Comparison of ENCODE assay signal across 16 cellular contexts in genomic region chr4:39658756-39659155, GRCh38. TPM values are rescaled to one million over a fixed set of nuclear protein-coding genes. Genes with fewer than 3 reads are reported as not detected.
DNase-seq lines count a peak whose midpoint lies in the region; ATAC-seq and TF ChIP-seq lines count a peak whose summit lies in the region.
"Had no signal": no experiment of that assay in that cellular context is flagged by ENCODE, and none has a peak within 500 bp of the region (broad histone marks: within the 10 kb centered on the region; RNA-seq: fewer than 3 reads in every experiment).

No MANE protein-coding gene starts in this region.

- H3K4me1 ChIP-seq in GM23338 (ENCODE audit: insufficient read depth) = no peaks in the 10 kb centered on the region
- H3K4me1 ChIP-seq in ascending aorta = no peaks in the 10 kb centered on the region
- H3K4me1 ChIP-seq: left ventricle myocardium inferior, upper lobe of right lung had no signal

- no peak overlapping the region for H3K27ac Mint-ChIP-seq in GM23338

- no peak overlapping the region for H3K4me2 ChIP-seq in GM23338

- no peaks in the 10 kb centered on the region for H3K27me3 Mint-ChIP-seq in GM23338 (ENCODE audit: insufficient read depth, low read depth, poor library complexity)

- ATAC-seq in GM23338 = no peak
- no peak for ATAC-seq in activated CD4-positive, CD25-positive, alpha-beta regulatory T cell treated with anti-CD3 and anti-CD28 coated beads, Interleukin-2, amount 50 U/mL, for 24 hours
- ATAC-seq: activated naive CD4-positive, alpha-beta T cell treated with anti-CD3 and anti-CD28 coated beads, Interleukin-2, amount 50 U/mL, for 72 hours; upper lobe of right lung had no signal

- H3K4me1 Mint-ChIP-seq in GM23338 = no peaks in the 10 kb centered on the region

- H4K20me1 ChIP-seq in GM23338 (replicated peaks; ENCODE audit: insufficient read depth) = no peaks in the 10 kb centered on the region

- H3K27ac ChIP-seq in 22Rv1 = no peak overlapping the region
- H3K27ac ChIP-seq in GM23338 (ENCODE audit: low read depth) = no peak overlapping the region
- H3K27ac ChIP-seq in ascending aorta = no peak overlapping the region
- H3K27ac ChIP-seq: left ventricle myocardium inferior, upper lobe of right lung, WERI-Rb-1 had no signal

- H3K4me3 Mint-ChIP-seq in GM23338 = no peak overlapping the region

- H3K79me2 ChIP-seq in GM23338 (replicated peaks; ENCODE audit: insufficient read depth) = no peaks in the 10 kb centered on the region

- no peaks in the 10 kb centered on the region for H3K9me2 ChIP-seq in GM23338 (ENCODE audit: insufficient read depth)

- no peaks in the 10 kb centered on the region for H3F3A ChIP-seq in GM23338 (replicated peaks; ENCODE audit: low read depth)

- H3K27me3 ChIP-seq in GM23338 (ENCODE audit: insufficient read depth) (no peaks in the 10 kb centered on the region), ascending aorta (no peaks in the 10 kb centered on the region)
- H3K27me3 ChIP-seq: upper lobe of right lung had no signal

- DNase-seq in GM23338 (ENCODE audit: low spot score) (no peak), ascending aorta (ENCODE audit: low spot score in 2 of 2) (no peak), fibroblast of villous mesenchyme (ENCODE audit: low read depth) (peak; percentile 25), epidermal melanocyte (ENCODE audit: insufficient read length, low spot score) (no peak), NCI-H446 (lab: John Stamatoyannopoulos, UW) (no peak), NK-92 (lab: John Stamatoyannopoulos, UW; ENCODE audit: unreplicated experiment) (no peak)
- DNase-seq: activated CD8-positive, alpha-beta memory T cell treated with anti-CD3 and anti-CD28 coated beads, Interleukin-2, amount 50 U/mL, for 48 hours; effector CD8-positive, alpha-beta T cell; left ventricle myocardium inferior; NCI-H1436; NCI-H524 treated with DMSO at 0.1 percent for 48 hours; upper lobe of right lung; WERI-Rb-1 had no signal

- H3K9me3 Mint-ChIP-seq in GM23338 = no peaks in the 10 kb centered on the region
- H3K9me3 Mint-ChIP-seq: activated naive CD4-positive, alpha-beta T cell treated with anti-CD3 and anti-CD28 coated beads, Interleukin-2, amount 50 U/mL, for 72 hours had no signal

- TF ChIP-seq CTCF in 22Rv1 (IDR thresholded peaks at IDR 0.05) = peak; percentile 36
- TF ChIP-seq CTCF in GM23338 (conservative IDR thresholded peaks at IDR 0.05; ENCODE audit: low read depth in 2 of 2) = peak; percentile 50 to 52; a peak in 3 of 4 replicates
- TF ChIP-seq CTCF in ascending aorta (IDR thresholded peaks at IDR 0.05) = peak in 2 of 3 experiments; percentile 58 to 66
- peak; percentile 58 for TF ChIP-seq CTCF in fibroblast of villous mesenchyme (IDR thresholded peaks at IDR 0.05; ENCODE audit: insufficient read depth, low read depth, low read length)

- H3K4me3 ChIP-seq in GM23338 (no peak overlapping the region), ascending aorta (no peak overlapping the region), fibroblast of villous mesenchyme (ENCODE audit: low read depth, low read length) (no peak overlapping the region)
- H3K4me3 ChIP-seq: left ventricle myocardium inferior, upper lobe of right lung had no signal

- intact Hi-C loops in ascending aorta (cut with DNase I) = loop anchor here (1.0 kb wide), 1 partner anchor 189 kb away; no protein-coding TSS in a partner anchor

- no peaks in the 10 kb centered on the region for H3K36me3 Mint-ChIP-seq in GM23338 (ENCODE audit: low read depth)
- H3K36me3 Mint-ChIP-seq: activated naive CD4-positive, alpha-beta T cell treated with anti-CD3 and anti-CD28 coated beads, Interleukin-2, amount 50 U/mL, for 72 hours had no signal

- H3K36me3 ChIP-seq in GM23338 (ENCODE audit: insufficient read depth) (no peaks in the 10 kb centered on the region), ascending aorta (no peaks in the 10 kb centered on the region)
- H3K36me3 ChIP-seq: left ventricle myocardium inferior, upper lobe of right lung, WERI-Rb-1 had no signal

- no peaks in the 10 kb centered on the region for H3K9me3 ChIP-seq in ascending aorta
- H3K9me3 ChIP-seq: left ventricle myocardium inferior, upper lobe of right lung had no signal

- no peak overlapping the region for H2AFZ ChIP-seq in GM23338

TF ChIP-seq in GM23338, 12 proteins besides CTCF, POLR2A, EP300 and RAD21 (continues in another document):
- TF ChIP-seq ZNF331 (CRISPR knock-in tag; IDR thresholded peaks at IDR 0.05; ENCODE audit: low read depth) = no peak
- TF ChIP-seq NANOG (IDR thresholded peaks at IDR 0.05; ENCODE audit: borderline replicate concordance) = no peak
- TF ChIP-seq CREB1 (CRISPR knock-in tag; IDR thresholded peaks at IDR 0.05; ENCODE audit: low read depth) = no peak
- no peak for TF ChIP-seq EZH2 (IDR thresholded peaks at IDR 0.05; ENCODE audit: low read depth, unreplicated experiment)
- no peak for TF ChIP-seq ZNF462 (CRISPR knock-in tag; IDR thresholded peaks at IDR 0.05)

RNA-seq across cellular contexts. Expression of gene SMIM14, which starts 20.1 kb away (rescaled TPM):
- total RNA-seq in GM23338 (2014; rRNA removed; shearing (Covaris generic)) = 23.3 and 29.0 TPM in 2 replicates
- 52.6 and 54.6 TPM in 2 replicates for polyA plus RNA-seq in GM23338 (2016; fragmentation: Nextera tagmentation; extraction: Ambion mirVana)
- total RNA-seq in ascending aorta (48.2 TPM), fibroblast of villous mesenchyme (24.5 and 29.4 TPM in 2 replicates)

RNA-seq across cellular contexts. Expression of gene UBE2K, which starts 39.2 kb away (rescaled TPM):
- 97.7 and 113 TPM in 2 replicates for total RNA-seq in GM23338 (2014; rRNA removed; shearing (Covaris generic))
- 192 and 207 TPM in 2 replicates for polyA plus RNA-seq in GM23338 (2016; fragmentation: Nextera tagmentation; extraction: Ambion mirVana)
- total RNA-seq in ascending aorta (9.7 TPM), fibroblast of villous mesenchyme (14.8 and 19.0 TPM in 2 replicates)
